ENCODE assay signal across 9 cellular contexts in genomic region chr12:45668641-45669040, GRCh38.
DNase-seq lines count a peak whose midpoint lies in the region; ATAC-seq, FAIRE-seq and TF ChIP-seq lines count a peak whose summit lies in the region.
"Had no signal": no experiment of that assay in that cellular context is flagged by ENCODE, and none has a peak within 500 bp of the region (broad histone marks: within the 10 kb centered on the region; RNA-seq: fewer than 3 reads in every experiment).

No MANE protein-coding gene starts in this region.

- no peak for FAIRE-seq in small intestine (lab: Jason Lieb, UNC)

- no peak overlapping the region for H2AFZ ChIP-seq in MM.1S (ENCODE audit: low read length)

- peak; percentile 22 for ATAC-seq in GM19023 (IDR thresholded peaks at IDR 0.05; ENCODE audit: unreplicated experiment)
- ATAC-seq in HG02759 (IDR thresholded peaks at IDR 0.05; ENCODE audit: unreplicated experiment) = peak; percentile 35

- no peaks in the 10 kb centered on the region for H4K20me1 ChIP-seq in MM.1S (ENCODE audit: insufficient read depth, low read length)

- no peaks in the 10 kb centered on the region for H3K9me3 ChIP-seq in MM.1S (replicated peaks; ENCODE audit: insufficient read depth, low read length)
- no peaks in the 10 kb centered on the region for H3K9me3 ChIP-seq in small intestine (ENCODE audit: control insufficient read depth, low read depth)

- no peaks in the 10 kb centered on the region for H3K79me2 ChIP-seq in MM.1S (ENCODE audit: low read length)

- DNase-seq in MM.1S = no peak
- no peak for DNase-seq in small intestine
- DNase-seq in AG08395 (ENCODE audit: low spot score) = no peak
- no peak for DNase-seq in RKO (ENCODE audit: low spot score)
- DNase-seq in iPS-NIHi11 (ENCODE audit: low spot score) = no peak
- DNase-seq: hypothalamus had no signal

- no peaks in the 10 kb centered on the region for H3K9me2 ChIP-seq in MM.1S (replicated peaks; ENCODE audit: insufficient read depth, low read length)

- no peak for TF ChIP-seq CTCF in MM.1S (IDR thresholded peaks at IDR 0.05; ENCODE audit: low read length)

- no peak overlapping the region for H3K4me3 ChIP-seq in MM.1S (ENCODE audit: low read length)
- no peak overlapping the region for H3K4me3 ChIP-seq in small intestine (ENCODE audit: low read depth in 1 of 2, low read length in 2 of 2)

- H3K36me3 ChIP-seq in MM.1S (replicated peaks; ENCODE audit: insufficient read depth, low read length) = no peaks in the 10 kb centered on the region
- no peaks in the 10 kb centered on the region for H3K36me3 ChIP-seq in small intestine (ENCODE audit: control insufficient read depth in 2 of 2, insufficient read depth in 2 of 2, low read length in 2 of 2)

- WGBS in small intestine, 3 donors = 14 to 37% (median 26%) methylated on average over 1 of the region's 1 CpG

- peak overlapping the region; percentile 41 for H3K4me2 ChIP-seq in MM.1S (ENCODE audit: low read depth, low read length)

- H3K4me1 ChIP-seq in MM.1S (ENCODE audit: low read length) = peaks cover 26% of the 10 kb centered on the region
- no peaks in the 10 kb centered on the region for H3K4me1 ChIP-seq in small intestine (ENCODE audit: control insufficient read depth in 2 of 2, insufficient read depth in 1 of 2, low read depth in 1 of 2, low read length in 1 of 2)

- H3K27me3 ChIP-seq in MM.1S (replicated peaks; ENCODE audit: insufficient read depth, low read length) = peaks cover 33% of the 10 kb centered on the region
- H3K27me3 ChIP-seq in small intestine (ENCODE audit: control insufficient read depth in 2 of 2, insufficient read depth in 2 of 2, low read length in 2 of 2) = no peaks in the 10 kb centered on the region

- H3K9ac ChIP-seq in MM.1S (ENCODE audit: low read length) = no peak overlapping the region

- H3K27ac ChIP-seq in MM.1S (ENCODE audit: low read length) (peak overlapping the region; percentile 33; the same call in 1 of the 2 replicates), small intestine (ENCODE audit: low read depth in 1 of 2, low read length in 1 of 2) (peak overlapping the region; percentile 55 to 56)
- H3K27ac ChIP-seq: VCaP had no signal

- peaks cover 21% of the 10 kb centered on the region for H3F3A ChIP-seq in MM.1S (ENCODE audit: insufficient read depth, low read length)
